Comparison of ENCODE assay signal across 17 cellular contexts in the genomic region with DNA sequence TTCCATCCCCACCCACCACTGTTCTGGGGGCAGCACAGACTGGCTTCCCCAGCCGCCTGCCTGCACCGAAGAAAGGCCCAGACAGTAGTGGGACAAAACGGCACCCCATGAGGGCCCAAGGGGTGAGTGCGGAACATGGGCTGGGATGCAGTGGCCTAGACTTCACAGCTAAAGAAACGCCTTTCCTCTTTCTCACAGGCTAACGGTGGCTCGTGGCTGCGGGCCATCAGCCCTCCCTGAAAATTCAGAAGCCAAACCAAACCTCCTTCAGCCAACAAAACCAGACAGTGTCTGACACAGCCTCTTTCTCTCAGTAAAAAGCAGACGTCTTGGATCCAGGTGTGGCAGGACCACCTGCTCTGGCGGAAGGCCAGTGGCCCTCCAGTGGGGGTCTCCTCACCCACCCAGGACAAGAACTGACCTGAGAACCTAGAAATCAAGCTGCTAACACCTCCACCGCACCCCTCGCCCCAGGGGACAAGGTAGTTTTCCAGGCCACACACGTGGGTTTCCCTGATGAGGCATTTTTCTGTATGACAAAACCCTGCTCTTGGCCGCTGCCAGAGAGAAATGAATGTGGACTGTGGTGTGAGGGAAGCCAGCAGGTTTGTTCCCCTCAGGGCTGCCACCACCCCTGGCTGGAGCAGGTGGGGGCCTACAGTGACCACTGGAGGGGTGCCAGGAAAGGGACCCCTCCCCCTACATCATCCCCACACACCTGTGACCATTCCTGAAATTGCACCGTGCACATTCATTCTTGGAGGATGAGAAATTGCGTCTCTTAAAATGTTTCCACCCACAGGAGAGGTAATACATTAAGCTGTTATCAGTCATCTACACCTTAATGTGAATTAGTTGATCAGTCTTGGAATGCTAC.
DNase-seq lines count a peak whose midpoint lies in the region; ATAC-seq and TF ChIP-seq lines count a peak whose summit lies in the region.
"Had no signal": no experiment of that assay in that cellular context is flagged by ENCODE, and none has a peak within 500 bp of the region (broad histone marks: within the 10 kb centered on the region; RNA-seq: fewer than 3 reads in every experiment).

No MANE protein-coding gene starts in this region.

- H2AFZ ChIP-seq in GM23338 = peak overlapping the region; percentile 52; the same call in 1 of the 2 replicates
- no peak overlapping the region for H2AFZ ChIP-seq in PC-9
- H2AFZ ChIP-seq in trophoblast cell (ENCODE audit: insufficient read depth, low read length, poor library complexity) = no peak overlapping the region

- no peak overlapping the region for H4K8ac ChIP-seq in trophoblast cell (ENCODE audit: low read depth, low read length)

- H3K4me3 Mint-ChIP-seq in GM23338 = no peak overlapping the region
- H3K4me3 Mint-ChIP-seq: memory B cell had no signal

- peaks cover 12% of the 10 kb centered on the region; the same call in 1 of the 2 replicates for H3K4me1 ChIP-seq in GM23338 (ENCODE audit: insufficient read depth)
- H3K4me1 ChIP-seq in PC-9 (replicated peaks; ENCODE audit: insufficient read depth) = peaks cover 50% of the 10 kb centered on the region
- peaks cover 0 to 15% of the 10 kb centered on the region in 2 experiments for H3K4me1 ChIP-seq in trophoblast cell (ENCODE audit: control insufficient read depth in 1 of 2, insufficient read depth in 2 of 2, low read length in 2 of 2)
- H3K4me1 ChIP-seq in colonic mucosa = no peaks in the 10 kb centered on the region
- H3K4me1 ChIP-seq in sigmoid colon = no peaks in the 10 kb centered on the region

- no peak overlapping the region for H3K14ac ChIP-seq in trophoblast cell (ENCODE audit: low read length)

- no peak overlapping the region for H2BK12ac ChIP-seq in trophoblast cell (ENCODE audit: low read length)

- H4K12ac ChIP-seq in trophoblast cell (ENCODE audit: low read depth, low read length) = no peak overlapping the region

- H3K9me3 ChIP-seq in PC-9 (ENCODE audit: insufficient read depth, low read depth) (no peaks in the 10 kb centered on the region), trophoblast cell (ENCODE audit: insufficient read depth, low read depth, low read length) (no peaks in the 10 kb centered on the region), colonic mucosa (no peaks in the 10 kb centered on the region), sigmoid colon (no peaks in the 10 kb centered on the region)
- H3K9me3 ChIP-seq: Peyer's patch, stomach had no signal

- no peak for DNase-seq in GM23338 (ENCODE audit: low spot score)
- DNase-seq in PC-9 = peak; percentile 95 to 99
- peak; percentile 71 for DNase-seq in fibroblast of the aortic adventitia (ENCODE audit: low read depth)
- peak; percentile 79 to 82 for DNase-seq in trophoblast cell
- DNase-seq in colonic mucosa = no peak
- DNase-seq in sigmoid colon = no peak
- no peak for DNase-seq in stimulated activated CD4-positive, alpha-beta T cell treated with anti-CD3 and anti-CD28 coated beads, Interleukin-2, amount 100 ng/mL, for 48 hours
- DNase-seq: activated CD4-positive, alpha-beta T cell treated with anti-CD3 and anti-CD28 coated beads, Interleukin-2, amount 50 U/mL, for 4 hours; activated naive CD4-positive, alpha-beta T cell; central memory CD4-positive, alpha-beta T cell; EL; Peyer's patch; stomach; T-helper 2 cell had no signal

- no peaks in the 10 kb centered on the region for H3K79me1 ChIP-seq in trophoblast cell (ENCODE audit: low read length)

- H3K18ac ChIP-seq in trophoblast cell (ENCODE audit: low read length) = no peak overlapping the region

- no peak overlapping the region for H2BK5ac ChIP-seq in trophoblast cell (ENCODE audit: low read depth, low read length, poor library complexity)

- H3F3A ChIP-seq in GM23338 (replicated peaks; ENCODE audit: low read depth) (no peaks in the 10 kb centered on the region; the same call in 1 of the 2 replicates), PC-9 (ENCODE audit: insufficient read depth, low read depth) (peaks cover 38% of the 10 kb centered on the region)

- H3K27me3 Mint-ChIP-seq in GM23338 (ENCODE audit: insufficient read depth, low read depth, poor library complexity) = peaks cover 6% of the 10 kb centered on the region
- H3K27me3 Mint-ChIP-seq: memory B cell had no signal

- H3K9ac ChIP-seq in trophoblast cell (ENCODE audit: low read length) = no peak overlapping the region
- H3K9ac ChIP-seq in colonic mucosa (ENCODE audit: low read depth in 2 of 2, low read length in 2 of 2) = no peak overlapping the region

- no peak for TF ChIP-seq POLR2A in sigmoid colon (IDR thresholded peaks at IDR 0.05)

- no peak overlapping the region for H3K4ac ChIP-seq in trophoblast cell (ENCODE audit: low read depth, low read length)

- H3K9me2 ChIP-seq in GM23338 (ENCODE audit: insufficient read depth) (no peaks in the 10 kb centered on the region), PC-9 (ENCODE audit: insufficient read depth) (no peaks in the 10 kb centered on the region)

- ATAC-seq in GM23338 = peak; percentile 30
- ATAC-seq in GM21390 (IDR thresholded peaks at IDR 0.05; ENCODE audit: unreplicated experiment) = no peak

- no peak overlapping the region for H3K27ac ChIP-seq in GM23338 (ENCODE audit: low read depth)
- peak overlapping the region; percentile 93 for H3K27ac ChIP-seq in PC-9
- H3K27ac ChIP-seq in trophoblast cell (ENCODE audit: low read depth, low read length) = no peak overlapping the region
- H3K27ac ChIP-seq in colonic mucosa = no peak overlapping the region
- H3K27ac ChIP-seq in sigmoid colon = peak overlapping the region in 1 of 4 donors; percentile 25
- H3K27ac ChIP-seq: HL-60, Peyer's patch, stomach had no signal

- no peaks in the 10 kb centered on the region; the same call in 1 of the 2 replicates for H4K20me1 ChIP-seq in GM23338 (replicated peaks; ENCODE audit: insufficient read depth)
- no peaks in the 10 kb centered on the region for H4K20me1 ChIP-seq in PC-9 (ENCODE audit: insufficient read depth)

- H3K27ac Mint-ChIP-seq in GM23338 = peak overlapping the region; percentile 55; the same call in 1 of the 2 replicates
- H3K27ac Mint-ChIP-seq: memory B cell had no signal

- H3K23ac ChIP-seq in trophoblast cell (ENCODE audit: low read length) = no peak overlapping the region

- no CpG with 5 or more reads among the region's 16 CpGs for WGBS in trophoblast cell (ENCODE audit: extremely low coverage, insufficient coverage, insufficient read length)
- WGBS in sigmoid colon, 2 donors = 84 to 87% methylated on average over 16 of the region's 16 CpGs

- POLR2A ChIA-PET in PC-9 (lab: Charles Lee; ENCODE audit: unreplicated experiment) = interaction anchor here (0.5 to 0.7 kb wide), 6 partner anchors 17 to 910 kb away, joined by 3 to 14 read pairs (median 5); no protein-coding TSS in a partner anchor

- H3K36me3 Mint-ChIP-seq in GM23338 (ENCODE audit: low read depth) = no peaks in the 10 kb centered on the region
- H3K36me3 Mint-ChIP-seq: memory B cell had no signal

- H2BK120ac ChIP-seq in trophoblast cell (ENCODE audit: insufficient read depth, low read length, poor library complexity) = no peak overlapping the region

- no peaks in the 10 kb centered on the region for H3K9me3 Mint-ChIP-seq in GM23338
- H3K9me3 Mint-ChIP-seq: memory B cell had no signal

- H3K79me2 ChIP-seq in GM23338 (replicated peaks; ENCODE audit: insufficient read depth) (no peaks in the 10 kb centered on the region), PC-9 (ENCODE audit: low read depth) (no peaks in the 10 kb centered on the region), trophoblast cell (ENCODE audit: control insufficient read depth, insufficient read depth, low read length, poor library complexity) (no peaks in the 10 kb centered on the region)

- no peak overlapping the region for H2AK5ac ChIP-seq in trophoblast cell (ENCODE audit: low read length)

- no peak overlapping the region for H4K91ac ChIP-seq in trophoblast cell (ENCODE audit: low read depth, low read length)

- no peak for TF ChIP-seq CTCF in GM23338 (conservative IDR thresholded peaks at IDR 0.05; ENCODE audit: low read depth in 2 of 2)
- no peak for TF ChIP-seq CTCF in PC-9 (conservative IDR thresholded peaks at IDR 0.05)
- no peak for TF ChIP-seq CTCF in fibroblast of the aortic adventitia (IDR thresholded peaks at IDR 0.05; ENCODE audit: insufficient read depth, low read length)
- no peak for TF ChIP-seq CTCF in colonic mucosa (IDR thresholded peaks at IDR 0.05)
- no peak for TF ChIP-seq CTCF in sigmoid colon (IDR thresholded peaks at IDR 0.05)

- no peak for TF ChIP-seq EP300 in sigmoid colon (IDR thresholded peaks at IDR 0.05)

- no peaks in the 10 kb centered on the region for H3K27me3 ChIP-seq in GM23338 (ENCODE audit: insufficient read depth)
- H3K27me3 ChIP-seq in PC-9 (ENCODE audit: insufficient read depth, low read depth) = no peaks in the 10 kb centered on the region
- no peaks in the 10 kb centered on the region for H3K27me3 ChIP-seq in trophoblast cell (ENCODE audit: insufficient read depth, low read length)
- no peaks in the 10 kb centered on the region for H3K27me3 ChIP-seq in colonic mucosa
- no peaks in the 10 kb centered on the region for H3K27me3 ChIP-seq in sigmoid colon
- H3K27me3 ChIP-seq: Peyer's patch, stomach had no signal

- peaks cover 19% of the 10 kb centered on the region for H3K4me1 Mint-ChIP-seq in GM23338
- H3K4me1 Mint-ChIP-seq: memory B cell had no signal

- BruUV-seq in PC-9 (replicated peaks; lab: Mats Ljungman, UMichigan) = TSS peak; percentile 79

- no peaks in the 10 kb centered on the region for H3K36me3 ChIP-seq in GM23338 (ENCODE audit: insufficient read depth)
- no peaks in the 10 kb centered on the region for H3K36me3 ChIP-seq in PC-9 (ENCODE audit: low read depth)
- no peaks in the 10 kb centered on the region for H3K36me3 ChIP-seq in trophoblast cell (ENCODE audit: control insufficient read depth in 1 of 2, insufficient read depth in 2 of 2, low read length in 2 of 2)
- no peaks in the 10 kb centered on the region for H3K36me3 ChIP-seq in colonic mucosa
- no peaks in the 10 kb centered on the region for H3K36me3 ChIP-seq in sigmoid colon
- H3K36me3 ChIP-seq: Peyer's patch, stomach had no signal

- H3K4me2 ChIP-seq in GM23338 = no peak overlapping the region
- H3K4me2 ChIP-seq in PC-9 = peak overlapping the region; percentile 73
- H3K4me2 ChIP-seq in trophoblast cell (ENCODE audit: low read length) = no peak overlapping the region

- no peak overlapping the region for H3K4me3 ChIP-seq in GM23338
- H3K4me3 ChIP-seq in PC-9 = peak overlapping the region; percentile 15; the same call in 1 of the 2 replicates
- no peak overlapping the region for H3K4me3 ChIP-seq in fibroblast of the aortic adventitia (ENCODE audit: low read depth, low read length)
- H3K4me3 ChIP-seq in trophoblast cell (ENCODE audit: low read depth, low read length) = no peak overlapping the region
- no peak overlapping the region for H3K4me3 ChIP-seq in colonic mucosa
- no peak overlapping the region for H3K4me3 ChIP-seq in sigmoid colon
- H3K4me3 ChIP-seq: Peyer's patch, stomach had no signal

- intact Hi-C loops in PC-9 (cut with micrococcal nuclease; ENCODE audit: unreplicated experiment) (loop anchor here (1.0 to 5.0 kb wide), 6 partner anchors 10 to 79 kb away; no protein-coding TSS in a partner anchor), colonic mucosa (cut with DNase I) (no loop called here), sigmoid colon (cut with DNase I) (no loop called here)

- CTCF ChIA-PET in PC-9 (lab: Charles Lee) = interaction anchor here (0.6 to 1.5 kb wide), 3 partner anchors 21 to 179 kb away, joined by 3 to 7 read pairs (median 5); no protein-coding TSS in a partner anchor

TF ChIP-seq in GM23338, 12 proteins besides CTCF, POLR2A, EP300 and RAD21 (continues in another document):
- no peak for TF ChIP-seq POLR2AphosphoS5 (IDR thresholded peaks at IDR 0.05; ENCODE audit: low read depth)
- no peak for TF ChIP-seq ZNF114 (CRISPR knock-in tag; IDR thresholded peaks at IDR 0.05)

Comparison
In these comparisons a context has a peak if more than half of its experiments do, and no peak if none do; other contexts are left out.
1. DNase-seq: peak in PC-9 (2 of 2), fibroblast of the aortic adventitia (single experiment) and trophoblast cell (2 of 2); none in GM23338 (single experiment), colonic mucosa (single experiment), sigmoid colon (single experiment) and stimulated activated CD4-positive, alpha-beta T cell treated with anti-CD3 and anti-CD28 coated beads, Interleukin-2, amount 100 ng/mL, for 48 hours (0 of 2).